ENCODE assay signal across 8 cellular contexts in the genomic region with DNA sequence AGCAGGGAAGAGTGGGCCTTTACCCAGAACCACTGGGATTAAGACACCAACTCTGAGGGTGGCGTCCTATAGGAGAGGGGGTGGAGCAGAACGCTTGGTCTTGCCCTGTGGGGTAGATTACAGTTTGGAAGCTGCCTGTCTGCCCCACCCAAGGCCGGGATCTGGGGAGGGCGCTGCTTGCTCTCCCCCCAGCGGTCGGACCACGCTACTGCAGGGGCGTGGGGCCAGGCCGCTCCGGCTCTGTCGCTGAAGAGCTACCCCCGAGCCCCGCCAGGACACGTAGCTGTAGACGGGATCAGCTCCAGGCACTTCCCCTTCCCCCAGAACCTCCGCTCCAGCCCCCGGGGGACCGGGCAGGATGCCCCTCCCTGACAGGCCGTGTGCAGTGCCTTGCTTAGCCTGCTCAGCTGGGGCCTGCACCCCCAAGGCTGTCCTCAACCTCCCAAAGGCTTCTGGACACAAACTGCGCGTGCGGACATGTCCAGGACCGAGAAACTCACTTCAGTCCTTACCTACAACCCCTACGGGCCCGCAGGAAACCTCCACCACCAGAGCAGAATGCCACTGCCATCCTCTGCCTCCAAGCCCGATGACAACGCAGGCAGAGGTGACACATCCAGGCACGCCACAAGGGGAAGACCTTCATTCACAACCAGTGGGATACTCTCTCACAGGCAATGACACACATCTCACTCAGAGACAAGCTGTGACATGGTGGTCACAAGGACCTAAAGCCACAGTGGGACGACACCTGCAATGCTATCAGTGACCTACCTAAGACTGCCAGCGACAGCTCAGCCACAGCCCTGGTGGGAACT. TPM values are rescaled to one million over a fixed set of nuclear protein-coding genes. Genes with fewer than 3 reads are reported as not detected.
DNase-seq lines count a peak whose midpoint lies in the region; ATAC-seq lines count a peak whose summit lies in the region.

No MANE protein-coding gene starts in this region.

- H3K27ac Mint-ChIP-seq in activated CD4-positive, alpha-beta memory T cell treated with anti-CD3 and anti-CD28 coated beads, Interleukin-2, amount 10 ng/mL, durations not matched to agents 7 days and 5 days, result peak overlapping the region; percentile 93
- H3K27ac Mint-ChIP-seq in stimulated activated memory B cell treated with anti-CD40 and anti-IgM and Interleukin-4, amounts not matched to agents 10 μg/mL and 1 μg/mL and 100 μg/mL, for 72 hours, result peak overlapping the region; percentile 92

- H3K36me3 Mint-ChIP-seq in activated CD4-positive, alpha-beta memory T cell treated with anti-CD3 and anti-CD28 coated beads, Interleukin-2, amount 10 ng/mL, durations not matched to agents 7 days and 5 days (ENCODE audit: low read depth), result peaks cover 52% of the 10 kb centered on the region
- peaks cover 13% of the 10 kb centered on the region for H3K36me3 Mint-ChIP-seq in stimulated activated memory B cell treated with anti-CD40 and anti-IgM and Interleukin-4, amounts not matched to agents 10 μg/mL and 1 μg/mL and 100 μg/mL, for 72 hours

- in situ Hi-C loops in Caki2 (cut with HindIII; ENCODE audit: low pct_unique_long_range_greater_than_20kb, low sequenced_read_pairs), result no loop called here
- in situ Hi-C loops in HAP-1 (cut with MboI; ENCODE audit: low sequenced_read_pairs), result loop anchor here (10.0 kb wide), 1 partner anchor 118 kb away; no protein-coding TSS in a partner anchor

- H3K4me3 Mint-ChIP-seq in activated CD4-positive, alpha-beta memory T cell treated with anti-CD3 and anti-CD28 coated beads, Interleukin-2, amount 10 ng/mL, durations not matched to agents 7 days and 5 days, result peak overlapping the region; percentile 100
- peak overlapping the region; percentile 94 for H3K4me3 Mint-ChIP-seq in stimulated activated memory B cell treated with anti-CD40 and anti-IgM and Interleukin-4, amounts not matched to agents 10 μg/mL and 1 μg/mL and 100 μg/mL, for 72 hours

- H3K36me3 ChIP-seq in HAP-1 (replicated peaks), result 0 out of 2 replicates have a peak, but pooled peaks cover 3% of the 10 kb centered on the region

- DNase-seq in Caki2 (ENCODE audit: low read depth) (peak; percentile 82), HAP-1 (ENCODE audit: low spot score in 2 of 2) (peak; percentile 57 to 90), NCI-H748 (lab: John Stamatoyannopoulos, UW; ENCODE audit: unreplicated experiment) (peak; percentile 69), lung microvascular endothelial cell (ENCODE audit: low read depth in 2 of 2) (peak; percentile 77 to 85), cortex of kidney (lab: John Stamatoyannopoulos, UW) (no peak)
- DNase-seq in activated CD4-positive, alpha-beta memory T cell treated with anti-CD3 and anti-CD28 coated beads, Interleukin-2, amount 10 ng/mL, durations not matched to agents 7 days and 5 days, result peak; percentile 80
- DNase-seq in effector CD8-positive, alpha-beta T cell (lab: John Stamatoyannopoulos, UW), result peak; percentile 65

- CTCF ChIA-PET in activated CD4-positive, alpha-beta memory T cell treated with anti-CD3 and anti-CD28 coated beads, Interleukin-2, amount 10 ng/mL, durations not matched to agents 7 days and 5 days (lab: Charles Lee), result interaction anchor here (0.5 to 10.3 kb wide), 42 partner anchors 9 to 381 kb away, joined by 3 to 268 read pairs (median 4); a partner anchor contains a TSS

- no peaks in the 10 kb centered on the region for H3K9me3 ChIP-seq in HAP-1

- H3K4me3 ChIP-seq in HAP-1, result peak overlapping the region; percentile 87

- H3K27me3 ChIP-seq in HAP-1 (ENCODE audit: low read depth), result no peaks in the 10 kb centered on the region

- peaks cover 4% of the 10 kb centered on the region for H3K27me3 Mint-ChIP-seq in activated CD4-positive, alpha-beta memory T cell treated with anti-CD3 and anti-CD28 coated beads, Interleukin-2, amount 10 ng/mL, durations not matched to agents 7 days and 5 days
- no peaks in the 10 kb centered on the region for H3K27me3 Mint-ChIP-seq in stimulated activated memory B cell treated with anti-CD40 and anti-IgM and Interleukin-4, amounts not matched to agents 10 μg/mL and 1 μg/mL and 100 μg/mL, for 72 hours

- POLR2A ChIA-PET in activated CD4-positive, alpha-beta memory T cell treated with anti-CD3 and anti-CD28 coated beads, Interleukin-2, amount 10 ng/mL, durations not matched to agents 7 days and 5 days (lab: Charles Lee), result interaction anchor here (0.6 to 11.2 kb wide), 23 partner anchors 13 to 339 kb away, joined by 3 to 364 read pairs (median 4); a partner anchor contains a TSS

- H3K4me1 ChIP-seq in HAP-1, result peaks cover 27% of the 10 kb centered on the region

- peak; percentile 46 for ATAC-seq in stimulated activated memory B cell treated with anti-CD40 and anti-IgM and Interleukin-4, amounts not matched to agents 10 μg/mL and 1 μg/mL and 100 μg/mL, for 72 hours

- no peaks in the 10 kb centered on the region for H3K9me3 Mint-ChIP-seq in activated CD4-positive, alpha-beta memory T cell treated with anti-CD3 and anti-CD28 coated beads, Interleukin-2, amount 10 ng/mL, durations not matched to agents 7 days and 5 days
- H3K9me3 Mint-ChIP-seq in stimulated activated memory B cell treated with anti-CD40 and anti-IgM and Interleukin-4, amounts not matched to agents 10 μg/mL and 1 μg/mL and 100 μg/mL, for 72 hours, result no peaks in the 10 kb centered on the region

- peaks cover 76% of the 10 kb centered on the region for H3K4me1 Mint-ChIP-seq in activated CD4-positive, alpha-beta memory T cell treated with anti-CD3 and anti-CD28 coated beads, Interleukin-2, amount 10 ng/mL, durations not matched to agents 7 days and 5 days
- peaks cover 80% of the 10 kb centered on the region for H3K4me1 Mint-ChIP-seq in stimulated activated memory B cell treated with anti-CD40 and anti-IgM and Interleukin-4, amounts not matched to agents 10 μg/mL and 1 μg/mL and 100 μg/mL, for 72 hours

RNA-seq across cellular contexts. Expression of a gene that starts 3.6 kb away (rescaled TPM):
- 141 and 188 TPM in 2 replicates for total RNA-seq in Caki2 (2014; rRNA removed; shearing (Covaris generic); ENCODE audit: low replicate concordance)
- total RNA-seq in activated CD4-positive, alpha-beta memory T cell treated with anti-CD3 and anti-CD28 coated beads, Interleukin-2, amount 10 ng/mL, durations not matched to agents 7 days and 5 days, result 100 to 1,000 TPM; 323 to 360 TPM
- 214 and 215 TPM in 2 replicates for total RNA-seq in lung microvascular endothelial cell

RNA-seq across cellular contexts. Expression of a gene that starts 30.7 kb away (rescaled TPM):
- 2,603 and 2,794 TPM in 2 replicates for total RNA-seq in Caki2 (2014; rRNA removed; shearing (Covaris generic); ENCODE audit: low replicate concordance)
- total RNA-seq in activated CD4-positive, alpha-beta memory T cell treated with anti-CD3 and anti-CD28 coated beads, Interleukin-2, amount 10 ng/mL, durations not matched to agents 7 days and 5 days, result 100 to 1,000 TPM; 991 to 999 TPM
- total RNA-seq in lung microvascular endothelial cell, result 1,150 and 1,533 TPM in 2 replicates

RNA-seq across cellular contexts. Expression of a gene that starts 48.4 kb away (rescaled TPM):
- 11.7 and 14.2 TPM in 2 replicates for total RNA-seq in Caki2 (2014; rRNA removed; shearing (Covaris generic); ENCODE audit: low replicate concordance)
- 10 to 100 TPM; 23.7 to 25.2 TPM for total RNA-seq in activated CD4-positive, alpha-beta memory T cell treated with anti-CD3 and anti-CD28 coated beads, Interleukin-2, amount 10 ng/mL, durations not matched to agents 7 days and 5 days
- 7.6 and 14.5 TPM in 2 replicates for total RNA-seq in lung microvascular endothelial cell

RNA-seq across cellular contexts. Expression of a gene that starts 58.7 kb away (rescaled TPM):
- 87.5 and 107 TPM in 2 replicates for total RNA-seq in Caki2 (2014; rRNA removed; shearing (Covaris generic); ENCODE audit: low replicate concordance)
- total RNA-seq in activated CD4-positive, alpha-beta memory T cell treated with anti-CD3 and anti-CD28 coated beads, Interleukin-2, amount 10 ng/mL, durations not matched to agents 7 days and 5 days, result 100 to 1,000 TPM; 226 TPM
- 147 and 148 TPM in 2 replicates for total RNA-seq in lung microvascular endothelial cell
